1 cellular context compared by ENCODE assay signal in genomic region chrX:109536439-109537323, GRCh38.
TF ChIP-seq lines count a peak whose summit lies in the region.

TSS of gene NXT2 (plus strand) at chrX:109536844. CDS start at chrX:109537007, 163 bp downstream.

TF ChIP-seq in HepG2, 621 proteins besides CTCF, POLR2A, EP300 and RAD21 (continued from another document and continues in another):
- TF ChIP-seq, protein P1, sequence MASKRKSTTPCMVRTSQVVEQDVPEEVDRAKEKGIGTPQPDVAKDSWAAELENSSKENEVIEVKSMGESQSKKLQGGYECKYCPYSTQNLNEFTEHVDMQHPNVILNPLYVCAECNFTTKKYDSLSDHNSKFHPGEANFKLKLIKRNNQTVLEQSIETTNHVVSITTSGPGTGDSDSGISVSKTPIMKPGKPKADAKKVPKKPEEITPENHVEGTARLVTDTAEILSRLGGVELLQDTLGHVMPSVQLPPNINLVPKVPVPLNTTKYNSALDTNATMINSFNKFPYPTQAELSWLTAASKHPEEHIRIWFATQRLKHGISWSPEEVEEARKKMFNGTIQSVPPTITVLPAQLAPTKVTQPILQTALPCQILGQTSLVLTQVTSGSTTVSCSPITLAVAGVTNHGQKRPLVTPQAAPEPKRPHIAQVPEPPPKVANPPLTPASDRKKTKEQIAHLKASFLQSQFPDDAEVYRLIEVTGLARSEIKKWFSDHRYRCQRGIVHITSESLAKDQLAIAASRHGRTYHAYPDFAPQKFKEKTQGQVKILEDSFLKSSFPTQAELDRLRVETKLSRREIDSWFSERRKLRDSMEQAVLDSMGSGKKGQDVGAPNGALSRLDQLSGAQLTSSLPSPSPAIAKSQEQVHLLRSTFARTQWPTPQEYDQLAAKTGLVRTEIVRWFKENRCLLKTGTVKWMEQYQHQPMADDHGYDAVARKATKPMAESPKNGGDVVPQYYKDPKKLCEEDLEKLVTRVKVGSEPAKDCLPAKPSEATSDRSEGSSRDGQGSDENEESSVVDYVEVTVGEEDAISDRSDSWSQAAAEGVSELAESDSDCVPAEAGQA (IDR thresholded peaks at IDR 0.05; ENCODE audit: low read depth) = no peak
- TF ChIP-seq, protein P1 (CRISPR knock-in tag; IDR thresholded peaks at IDR 0.05; ENCODE audit: borderline replicate concordance) = no peak
- TF ChIP-seq ZNF768 (CRISPR knock-in tag; IDR thresholded peaks at IDR 0.05) (peak; percentile 22; the same call in 1 of the 2 replicates), ZNF773 (CRISPR knock-in tag; IDR thresholded peaks at IDR 0.05; ENCODE audit: borderline replicate concordance) (no peak), ZNF44 (CRISPR knock-in tag; IDR thresholded peaks at IDR 0.05) (no peak), ZBTB46 (CRISPR knock-in tag; IDR thresholded peaks at IDR 0.05; ENCODE audit: borderline replicate concordance) (no peak), ZNF256 (CRISPR knock-in tag; conservative IDR thresholded peaks at IDR 0.05) (no peak), ZSCAN31 (CRISPR knock-in tag; IDR thresholded peaks at IDR 0.05; ENCODE audit: low read depth) (no peak), PHF8 (CRISPR knock-in tag; IDR thresholded peaks at IDR 0.05) (peak; percentile 79), ZNF891 (CRISPR knock-in tag; IDR thresholded peaks at IDR 0.05) (no peak), FOXK1 (CRISPR knock-in tag; IDR thresholded peaks at IDR 0.05; ENCODE audit: borderline replicate concordance, low read depth) (no peak), SP1 (IDR thresholded peaks at IDR 0.05) (no peak), SP1 (CRISPR knock-in tag; IDR thresholded peaks at IDR 0.05) (peak; percentile 76), ZMYM2 (CRISPR knock-in tag; IDR thresholded peaks at IDR 0.05) (no peak), SP140L (CRISPR knock-in tag; IDR thresholded peaks at IDR 0.05; ENCODE audit: borderline replicate concordance) (no peak), MATR3 (CRISPR knock-in tag; IDR thresholded peaks at IDR 0.05) (no peak), MYNN (CRISPR knock-in tag; IDR thresholded peaks at IDR 0.05; ENCODE audit: low read depth) (no peak), ZNF639 (CRISPR knock-in tag; conservative IDR thresholded peaks at IDR 0.05) (no peak), ZMYM4 (CRISPR knock-in tag; IDR thresholded peaks at IDR 0.05) (peak; percentile 74), ZNF775 (CRISPR knock-in tag; IDR thresholded peaks at IDR 0.05; ENCODE audit: borderline replicate concordance) (no peak), PPARG (CRISPR knock-in tag; conservative IDR thresholded peaks at IDR 0.05) (no peak), USF2 (IDR thresholded peaks at IDR 0.05; ENCODE audit: low read depth, low read length) (peak; percentile 48; the same call in 1 of the 2 replicates), USF2 (CRISPR knock-in tag; IDR thresholded peaks at IDR 0.05; ENCODE audit: borderline replicate concordance) (peak; percentile 68; the same call in 1 of the 2 replicates), MXD1 (CRISPR knock-in tag; IDR thresholded peaks at IDR 0.05) (no peak), CCAR2 (optimal IDR thresholded peaks at IDR 0.05; ENCODE audit: low read depth, low read length) (no peak), ZNF382 (CRISPR knock-in tag; IDR thresholded peaks at IDR 0.05; ENCODE audit: borderline replicate concordance) (no peak), ZNF770 (CRISPR knock-in tag; IDR thresholded peaks at IDR 0.05) (no peak)
- TF ChIP-seq, protein P2, sequence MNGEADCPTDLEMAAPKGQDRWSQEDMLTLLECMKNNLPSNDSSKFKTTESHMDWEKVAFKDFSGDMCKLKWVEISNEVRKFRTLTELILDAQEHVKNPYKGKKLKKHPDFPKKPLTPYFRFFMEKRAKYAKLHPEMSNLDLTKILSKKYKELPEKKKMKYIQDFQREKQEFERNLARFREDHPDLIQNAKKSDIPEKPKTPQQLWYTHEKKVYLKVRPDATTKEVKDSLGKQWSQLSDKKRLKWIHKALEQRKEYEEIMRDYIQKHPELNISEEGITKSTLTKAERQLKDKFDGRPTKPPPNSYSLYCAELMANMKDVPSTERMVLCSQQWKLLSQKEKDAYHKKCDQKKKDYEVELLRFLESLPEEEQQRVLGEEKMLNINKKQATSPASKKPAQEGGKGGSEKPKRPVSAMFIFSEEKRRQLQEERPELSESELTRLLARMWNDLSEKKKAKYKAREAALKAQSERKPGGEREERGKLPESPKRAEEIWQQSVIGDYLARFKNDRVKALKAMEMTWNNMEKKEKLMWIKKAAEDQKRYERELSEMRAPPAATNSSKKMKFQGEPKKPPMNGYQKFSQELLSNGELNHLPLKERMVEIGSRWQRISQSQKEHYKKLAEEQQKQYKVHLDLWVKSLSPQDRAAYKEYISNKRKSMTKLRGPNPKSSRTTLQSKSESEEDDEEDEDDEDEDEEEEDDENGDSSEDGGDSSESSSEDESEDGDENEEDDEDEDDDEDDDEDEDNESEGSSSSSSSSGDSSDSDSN (CRISPR knock-in tag; IDR thresholded peaks at IDR 0.05) = no peak; the same call in 1 of the 2 replicates
- TF ChIP-seq, protein P3, sequence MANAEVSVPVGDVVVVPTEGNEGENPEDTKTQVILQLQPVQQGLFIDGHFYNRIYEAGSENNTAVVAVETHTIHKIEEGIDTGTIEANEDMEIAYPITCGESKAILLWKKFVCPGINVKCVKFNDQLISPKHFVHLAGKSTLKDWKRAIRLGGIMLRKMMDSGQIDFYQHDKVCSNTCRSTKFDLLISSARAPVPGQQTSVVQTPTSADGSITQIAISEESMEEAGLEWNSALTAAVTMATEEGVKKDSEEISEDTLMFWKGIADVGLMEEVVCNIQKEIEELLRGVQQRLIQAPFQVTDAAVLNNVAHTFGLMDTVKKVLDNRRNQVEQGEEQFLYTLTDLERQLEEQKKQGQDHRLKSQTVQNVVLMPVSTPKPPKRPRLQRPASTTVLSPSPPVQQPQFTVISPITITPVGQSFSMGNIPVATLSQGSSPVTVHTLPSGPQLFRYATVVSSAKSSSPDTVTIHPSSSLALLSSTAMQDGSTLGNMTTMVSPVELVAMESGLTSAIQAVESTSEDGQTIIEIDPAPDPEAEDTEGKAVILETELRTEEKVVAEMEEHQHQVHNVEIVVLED (CRISPR knock-in tag; IDR thresholded peaks at IDR 0.05; ENCODE audit: borderline replicate concordance) = no peak
- TF ChIP-seq, protein P4, sequence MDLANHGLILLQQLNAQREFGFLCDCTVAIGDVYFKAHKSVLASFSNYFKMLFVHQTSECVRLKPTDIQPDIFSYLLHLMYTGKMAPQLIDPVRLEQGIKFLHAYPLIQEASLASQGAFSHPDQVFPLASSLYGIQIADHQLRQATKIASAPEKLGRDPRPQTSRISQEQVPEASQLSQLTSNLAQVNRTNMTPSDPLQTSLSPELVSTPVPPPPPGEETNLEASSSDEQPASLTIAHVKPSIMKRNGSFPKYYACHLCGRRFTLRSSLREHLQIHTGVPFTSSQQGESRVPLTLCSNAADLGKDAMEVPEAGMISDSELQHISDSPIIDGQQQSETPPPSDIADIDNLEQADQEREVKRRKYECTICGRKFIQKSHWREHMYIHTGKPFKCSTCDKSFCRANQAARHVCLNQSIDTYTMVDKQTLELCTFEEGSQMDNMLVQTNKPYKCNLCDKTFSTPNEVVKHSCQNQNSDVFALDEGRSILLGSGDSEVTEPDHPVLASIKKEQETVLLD (CRISPR knock-in tag; IDR thresholded peaks at IDR 0.05; ENCODE audit: low read depth) = no peak
- TF ChIP-seq, protein P5, sequence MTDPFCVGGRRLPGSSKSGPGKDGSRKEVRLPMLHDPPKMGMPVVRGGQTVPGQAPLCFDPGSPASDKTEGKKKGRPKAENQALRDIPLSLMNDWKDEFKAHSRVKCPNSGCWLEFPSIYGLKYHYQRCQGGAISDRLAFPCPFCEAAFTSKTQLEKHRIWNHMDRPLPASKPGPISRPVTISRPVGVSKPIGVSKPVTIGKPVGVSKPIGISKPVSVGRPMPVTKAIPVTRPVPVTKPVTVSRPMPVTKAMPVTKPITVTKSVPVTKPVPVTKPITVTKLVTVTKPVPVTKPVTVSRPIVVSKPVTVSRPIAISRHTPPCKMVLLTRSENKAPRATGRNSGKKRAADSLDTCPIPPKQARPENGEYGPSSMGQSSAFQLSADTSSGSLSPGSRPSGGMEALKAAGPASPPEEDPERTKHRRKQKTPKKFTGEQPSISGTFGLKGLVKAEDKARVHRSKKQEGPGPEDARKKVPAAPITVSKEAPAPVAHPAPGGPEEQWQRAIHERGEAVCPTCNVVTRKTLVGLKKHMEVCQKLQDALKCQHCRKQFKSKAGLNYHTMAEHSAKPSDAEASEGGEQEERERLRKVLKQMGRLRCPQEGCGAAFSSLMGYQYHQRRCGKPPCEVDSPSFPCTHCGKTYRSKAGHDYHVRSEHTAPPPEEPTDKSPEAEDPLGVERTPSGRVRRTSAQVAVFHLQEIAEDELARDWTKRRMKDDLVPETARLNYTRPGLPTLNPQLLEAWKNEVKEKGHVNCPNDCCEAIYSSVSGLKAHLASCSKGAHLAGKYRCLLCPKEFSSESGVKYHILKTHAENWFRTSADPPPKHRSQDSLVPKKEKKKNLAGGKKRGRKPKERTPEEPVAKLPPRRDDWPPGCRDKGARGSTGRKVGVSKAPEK (CRISPR knock-in tag; IDR thresholded peaks at IDR 0.05; ENCODE audit: borderline replicate concordance) = no peak
